In genomic region chr1:17012775-17013501, GRCh38 we compare ENCODE assay signal across 1 cellular context.
A peak's percentile ranks its signal among the peaks of the same experiment; 100 is the strongest.
TF ChIP-seq lines count a peak whose summit lies in the region.

No MANE protein-coding gene starts in this region.

TF ChIP-seq in HepG2, 621 proteins besides CTCF, POLR2A, EP300 and RAD21:
- TF ChIP-seq ZSCAN21 (CRISPR knock-in tag; IDR thresholded peaks at IDR 0.05; ENCODE audit: borderline replicate concordance) = no peak
- TF ChIP-seq KDM5B (CRISPR knock-in tag; IDR thresholded peaks at IDR 0.05; ENCODE audit: borderline replicate concordance) = no peak
- peak; percentile 66 for TF ChIP-seq TEAD3 (CRISPR knock-in tag; optimal IDR thresholded peaks at IDR 0.05; ENCODE audit: borderline replicate concordance)
- TF ChIP-seq REL (CRISPR knock-in tag; conservative IDR thresholded peaks at IDR 0.05) = no peak
- TF ChIP-seq KDM4B (CRISPR knock-in tag; IDR thresholded peaks at IDR 0.05) = no peak
- no peak for TF ChIP-seq ZNF432 (CRISPR knock-in tag; IDR thresholded peaks at IDR 0.05; ENCODE audit: borderline replicate concordance)
- TF ChIP-seq UBTF (CRISPR knock-in tag; IDR thresholded peaks at IDR 0.05) = peak; percentile 26; the same call in 1 of the 2 replicates
- TF ChIP-seq MEF2D (CRISPR knock-in tag; IDR thresholded peaks at IDR 0.05) = no peak
- TF ChIP-seq THAP11 (CRISPR knock-in tag; IDR thresholded peaks at IDR 0.05) = 0 out of 2 replicates have a peak, but pooled peaks have one; percentile 27
- no peak for TF ChIP-seq PAXIP1 (CRISPR knock-in tag; conservative IDR thresholded peaks at IDR 0.05)
- no peak for TF ChIP-seq GABPA (IDR thresholded peaks at IDR 0.05; ENCODE audit: low read depth, low read length)
- no peak for TF ChIP-seq GABPA (CRISPR knock-in tag; IDR thresholded peaks at IDR 0.05; ENCODE audit: low read depth)
- no peak for TF ChIP-seq HES4 (CRISPR knock-in tag; IDR thresholded peaks at IDR 0.05; ENCODE audit: borderline replicate concordance)
- TF ChIP-seq ZNF768 (CRISPR knock-in tag; IDR thresholded peaks at IDR 0.05) = no peak
- no peak for TF ChIP-seq ZBTB25 (CRISPR knock-in tag; IDR thresholded peaks at IDR 0.05)
- no peak for TF ChIP-seq HMG20B (CRISPR knock-in tag; conservative IDR thresholded peaks at IDR 0.05)
- no peak for TF ChIP-seq ZNF646 (CRISPR knock-in tag; IDR thresholded peaks at IDR 0.05)
- no peak for TF ChIP-seq ZNF577 (CRISPR knock-in tag; IDR thresholded peaks at IDR 0.05; ENCODE audit: borderline replicate concordance, low read depth)
- TF ChIP-seq CHD2 (IDR thresholded peaks at IDR 0.05; ENCODE audit: low read depth, low read length) = no peak
- no peak for TF ChIP-seq SMYD3 (CRISPR knock-in tag; IDR thresholded peaks at IDR 0.05)
- TF ChIP-seq ZFP90 (CRISPR knock-in tag; IDR thresholded peaks at IDR 0.05; ENCODE audit: borderline replicate concordance) = no peak
- no peak for TF ChIP-seq FOSL2 (CRISPR knock-in tag; IDR thresholded peaks at IDR 0.05)
- TF ChIP-seq CSRNP2 (CRISPR knock-in tag; conservative IDR thresholded peaks at IDR 0.05; ENCODE audit: low read depth) = no peak
- TF ChIP-seq ZBTB2 (CRISPR knock-in tag; IDR thresholded peaks at IDR 0.05; ENCODE audit: low read depth) = no peak
- no peak for TF ChIP-seq U2AF2 (IDR thresholded peaks at IDR 0.05; ENCODE audit: low read depth, low read length)
- no peak for TF ChIP-seq ZNF547 (CRISPR knock-in tag; IDR thresholded peaks at IDR 0.05)
- TF ChIP-seq LCORL (IDR thresholded peaks at IDR 0.05) = no peak
- TF ChIP-seq LCORL (CRISPR knock-in tag; IDR thresholded peaks at IDR 0.05) = no peak
